9 cellular contexts compared by ENCODE assay signal in genomic region chr15:85625431-85625830, GRCh38.
A peak's percentile ranks its signal among the peaks of the same experiment; 100 is the strongest.
DNase-seq lines count a peak whose midpoint lies in the region; ATAC-seq and TF ChIP-seq lines count a peak whose summit lies in the region.
"Had no signal": no experiment of that assay in that cellular context is flagged by ENCODE, and none has a peak within 500 bp of the region (broad histone marks: within the 10 kb centered on the region; RNA-seq: fewer than 3 reads in every experiment).

No MANE protein-coding gene starts in this region.

- no peak for TF ChIP-seq POLR2A in testis (IDR thresholded peaks at IDR 0.05)

- no peaks in the 10 kb centered on the region for H3K27me3 Mint-ChIP-seq in Caco-2 (ENCODE audit: insufficient read depth, unreplicated experiment)

- H3K4me1 ChIP-seq in testis: peaks cover 40% of the 10 kb centered on the region
- peaks cover 7% of the 10 kb centered on the region for H3K4me1 ChIP-seq in Caco-2

- H3K4me3 ChIP-seq in skin epidermis (no peak overlapping the region), testis (no peak overlapping the region), Caco-2 (ENCODE audit: low read depth, low read length) (no peak overlapping the region)

- H3K36me3 ChIP-seq in testis (ENCODE audit: low read depth, missing control alignments) (no peaks in the 10 kb centered on the region), Caco-2 (ENCODE audit: control insufficient read depth, insufficient read depth, low read length) (no peaks in the 10 kb centered on the region)

- TF ChIP-seq CTCF in testis (IDR thresholded peaks at IDR 0.05) (no peak), Caco-2 (IDR thresholded peaks at IDR 0.05; ENCODE audit: insufficient read depth in 1 of 2, low read depth in 1 of 2, low read length in 1 of 2, severe bottlenecking in 1 of 2, unreplicated experiment in 1 of 2) (no peak)

- peaks cover 15% of the 10 kb centered on the region for H3K4me1 Mint-ChIP-seq in Caco-2 (ENCODE audit: low read depth, unreplicated experiment)

- H3K27me3 ChIP-seq in testis (no peaks in the 10 kb centered on the region), Caco-2 (replicated peaks; ENCODE audit: control insufficient read depth, insufficient read depth, low read length) (no peaks in the 10 kb centered on the region)

- H3K27ac ChIP-seq in skin epidermis (peak overlapping the region in 19 of 21 experiments; percentile 2 to 87 (median 66)), testis (no peak overlapping the region)

- ATAC-seq in GM19372 (IDR thresholded peaks at IDR 0.05; ENCODE audit: low read depth, unreplicated experiment): peak; percentile 12
- ATAC-seq in HG03354 (IDR thresholded peaks at IDR 0.05; ENCODE audit: poor library complexity, severe bottlenecking, unreplicated experiment): peak; percentile 8

- intact Hi-C loops in testis (cut with DNase I; ENCODE audit: low total_unique reads): no loop called here
- intact Hi-C loops in Caco-2 (cut with micrococcal nuclease; ENCODE audit: unreplicated experiment): no loop called here

- 70 to 80% methylated on average over 6 of the region's 6 CpGs for WGBS in testis, 2 donors

- no peak overlapping the region for H3K27ac Mint-ChIP-seq in Caco-2 (ENCODE audit: unreplicated experiment)

- H3K9me3 ChIP-seq in testis (no peaks in the 10 kb centered on the region), Caco-2 (no peaks in the 10 kb centered on the region)

- H3K36me3 Mint-ChIP-seq in Caco-2 (ENCODE audit: insufficient read depth, unreplicated experiment): peaks cover 4% of the 10 kb centered on the region

- no peak overlapping the region for H3K4me3 Mint-ChIP-seq in Caco-2 (ENCODE audit: unreplicated experiment)

- CTCF ChIA-PET in Caco-2 (lab: Charles Lee): no interaction called here

- H3K9me3 Mint-ChIP-seq in Caco-2 (ENCODE audit: unreplicated experiment): no peaks in the 10 kb centered on the region

- POLR2A ChIA-PET in Caco-2 (lab: Charles Lee): no interaction called here

- DNase-seq in central memory CD4-positive, alpha-beta T cell: peak; percentile 66
- no peak for DNase-seq in GM19240 (ENCODE audit: insufficient read length, low spot score)
- DNase-seq in GM03348 (ENCODE audit: low spot score): no peak
- no peak for DNase-seq in testis
- no peak for DNase-seq in Caco-2
- DNase-seq: NCI-H774 had no signal

- no TSS peak for BruUV-seq in Caco-2 (replicated peaks; lab: Mats Ljungman, UMichigan)

Comparison
In these comparisons a context has a peak if more than half of its experiments do, and no peak if none do; other contexts are left out.
1. H3K27ac ChIP-seq: peak in skin epidermis (19 of 21); none in testis (0 of 2).